In the genomic region with DNA sequence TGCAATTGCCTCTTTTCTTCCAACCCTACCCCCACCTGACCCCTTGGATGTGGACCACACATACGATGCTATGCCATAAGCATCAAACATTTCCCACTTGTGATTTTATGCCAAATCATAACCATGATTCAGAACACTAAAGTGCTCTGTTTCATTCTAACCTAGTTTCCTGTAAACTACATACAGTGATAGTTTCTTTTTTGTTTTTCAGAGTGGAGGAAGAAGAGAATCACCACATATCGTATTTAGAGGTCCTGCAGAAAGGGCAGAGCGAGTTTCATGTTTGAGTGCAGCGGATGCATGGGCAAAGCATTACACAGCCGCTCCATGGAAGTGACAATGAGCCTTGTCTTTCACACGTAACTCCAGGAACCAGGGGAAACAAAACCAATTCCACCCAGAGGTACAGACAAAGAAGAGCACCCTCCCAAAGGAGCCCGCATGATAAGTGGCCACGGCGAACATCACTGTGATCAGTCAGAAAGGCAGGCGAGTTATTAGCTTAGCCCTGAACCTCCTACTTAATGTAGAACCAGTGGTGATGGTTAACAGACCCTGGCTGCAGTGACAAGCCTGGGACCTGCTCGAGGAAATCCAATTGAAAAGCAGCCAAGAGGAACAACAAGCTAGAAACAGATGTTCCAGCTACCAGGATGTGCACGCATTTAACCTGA, we compare ENCODE assay signal across 9 cellular contexts.
DNase-seq lines count a peak whose midpoint lies in the region; ATAC-seq lines count a peak whose summit lies in the region.
"Had no signal": no experiment of that assay in that cellular context is flagged by ENCODE, and none has a peak within 500 bp of the region (broad histone marks: within the 10 kb centered on the region; RNA-seq: fewer than 3 reads in every experiment).

No MANE protein-coding gene starts in this region.

- peaks cover 14% of the 10 kb centered on the region for H3K4me1 ChIP-seq in ACC112 (ENCODE audit: control insufficient read depth, insufficient read depth, low read length, unreplicated experiment)

- DNase-seq in activated CD8-positive, alpha-beta T cell treated with anti-CD3 and anti-CD28 coated beads, Interleukin-2, amount 10 ng/mL, durations not matched to agents 7 days and 5 days = no peak
- DNase-seq in stimulated activated naive CD8-positive, alpha-beta T cell treated with anti-CD3 and anti-CD28 coated beads, Interleukin-15, amount 100 ng/mL, for 72 hours = peak in 1 of 2 donors; percentile 29
- no peak for DNase-seq in central memory CD4-positive, alpha-beta T cell
- no peak for DNase-seq in NK-92 treated with Interleukin-12 subunit alpha and Interleukin-12 subunit beta, amount 100 ng/mL, for 24 hours (lab: John Stamatoyannopoulos, UW)
- no peak for DNase-seq in NCI-H226

- H3K4me1 Mint-ChIP-seq in activated CD8-positive, alpha-beta T cell treated with anti-CD3 and anti-CD28 coated beads, Interleukin-2, amount 10 ng/mL, durations not matched to agents 7 days and 5 days (ENCODE audit: low read depth) = peaks cover 9% of the 10 kb centered on the region
- peaks cover 38% of the 10 kb centered on the region for H3K4me1 Mint-ChIP-seq in stimulated activated naive CD8-positive, alpha-beta T cell treated with anti-CD3 and anti-CD28 coated beads, Interleukin-15, amount 100 ng/mL, for 72 hours

- H3K9me3 Mint-ChIP-seq in activated CD8-positive, alpha-beta T cell treated with anti-CD3 and anti-CD28 coated beads, Interleukin-2, amount 10 ng/mL, durations not matched to agents 7 days and 5 days (ENCODE audit: insufficient read depth) = no peaks in the 10 kb centered on the region
- H3K9me3 Mint-ChIP-seq in stimulated activated naive CD8-positive, alpha-beta T cell treated with anti-CD3 and anti-CD28 coated beads, Interleukin-15, amount 100 ng/mL, for 72 hours = no peaks in the 10 kb centered on the region
- H3K9me3 Mint-ChIP-seq: neural crest cell had no signal

- peak; percentile 64 for ATAC-seq in GM18868 (IDR thresholded peaks at IDR 0.05; ENCODE audit: unreplicated experiment)
- ATAC-seq in HG03039 (IDR thresholded peaks at IDR 0.05; ENCODE audit: unreplicated experiment) = peak; percentile 61
- ATAC-seq in activated CD8-positive, alpha-beta T cell treated with anti-CD3 and anti-CD28 coated beads, Interleukin-2, amount 10 ng/mL, durations not matched to agents 7 days and 5 days = peak; percentile 33
- ATAC-seq in stimulated activated naive CD8-positive, alpha-beta T cell treated with anti-CD3 and anti-CD28 coated beads, Interleukin-15, amount 100 ng/mL, for 72 hours = peak; percentile 84

- H3K27ac Mint-ChIP-seq in activated CD8-positive, alpha-beta T cell treated with anti-CD3 and anti-CD28 coated beads, Interleukin-2, amount 10 ng/mL, durations not matched to agents 7 days and 5 days = peak overlapping the region; percentile 1
- H3K27ac Mint-ChIP-seq in stimulated activated naive CD8-positive, alpha-beta T cell treated with anti-CD3 and anti-CD28 coated beads, Interleukin-15, amount 100 ng/mL, for 72 hours = peak overlapping the region; percentile 49 to 76

- POLR2A ChIA-PET in activated CD8-positive, alpha-beta T cell treated with anti-CD3 and anti-CD28 coated beads, Interleukin-2, amount 10 ng/mL, durations not matched to agents 7 days and 5 days (lab: Charles Lee) = no interaction called here

- no peaks in the 10 kb centered on the region for H3K27me3 ChIP-seq in ACC112 (ENCODE audit: insufficient read depth, low read length)

- no peaks in the 10 kb centered on the region for H3K79me2 ChIP-seq in ACC112 (ENCODE audit: control insufficient read depth, insufficient read depth, low read length, unreplicated experiment)

- H2AFZ ChIP-seq in ACC112 (ENCODE audit: low read length, unreplicated experiment) = peak overlapping the region; percentile 52

- H3K4me3 ChIP-seq in ACC112 (ENCODE audit: low read depth, low read length) = peak overlapping the region; percentile 55; the same call in 1 of the 2 replicates

- CTCF ChIA-PET in activated CD8-positive, alpha-beta T cell treated with anti-CD3 and anti-CD28 coated beads, Interleukin-2, amount 10 ng/mL, durations not matched to agents 7 days and 5 days (lab: Charles Lee) = interaction anchor here (2.1 kb wide), 1 partner anchor 9 kb away, joined by 8 read pairs; no protein-coding TSS in a partner anchor

- H3K4me3 Mint-ChIP-seq in activated CD8-positive, alpha-beta T cell treated with anti-CD3 and anti-CD28 coated beads, Interleukin-2, amount 10 ng/mL, durations not matched to agents 7 days and 5 days = no peak overlapping the region
- H3K4me3 Mint-ChIP-seq in stimulated activated naive CD8-positive, alpha-beta T cell treated with anti-CD3 and anti-CD28 coated beads, Interleukin-15, amount 100 ng/mL, for 72 hours = peak overlapping the region; percentile 49 to 64
- H3K4me3 Mint-ChIP-seq: neural crest cell had no signal

- no peaks in the 10 kb centered on the region for H3K36me3 Mint-ChIP-seq in activated CD8-positive, alpha-beta T cell treated with anti-CD3 and anti-CD28 coated beads, Interleukin-2, amount 10 ng/mL, durations not matched to agents 7 days and 5 days (ENCODE audit: low read depth)

- no peak overlapping the region for H3K27ac ChIP-seq in ACC112 (ENCODE audit: low read depth, low read length)

- H3K36me3 ChIP-seq in ACC112 (ENCODE audit: insufficient read depth, low read length) = no peaks in the 10 kb centered on the region

- H3K27me3 Mint-ChIP-seq in activated CD8-positive, alpha-beta T cell treated with anti-CD3 and anti-CD28 coated beads, Interleukin-2, amount 10 ng/mL, durations not matched to agents 7 days and 5 days (ENCODE audit: low read depth) = peaks cover 12% of the 10 kb centered on the region
- peaks cover 35% of the 10 kb centered on the region for H3K27me3 Mint-ChIP-seq in stimulated activated naive CD8-positive, alpha-beta T cell treated with anti-CD3 and anti-CD28 coated beads, Interleukin-15, amount 100 ng/mL, for 72 hours

Comparison
In these comparisons a context has a peak if more than half of its experiments do, and no peak if none do; other contexts are left out.
1. ATAC-seq: peak in every context shown above with its lines; median percentile 84 in stimulated activated naive CD8-positive, alpha-beta T cell treated with anti-CD3 and anti-CD28 coated beads, Interleukin-15, amount 100 ng/mL, for 72 hours; 64 in GM18868; 61 in HG03039; 33 in activated CD8-positive, alpha-beta T cell treated with anti-CD3 and anti-CD28 coated beads, Interleukin-2, amount 10 ng/mL, durations not matched to agents 7 days and 5 days.